In the genomic region with DNA sequence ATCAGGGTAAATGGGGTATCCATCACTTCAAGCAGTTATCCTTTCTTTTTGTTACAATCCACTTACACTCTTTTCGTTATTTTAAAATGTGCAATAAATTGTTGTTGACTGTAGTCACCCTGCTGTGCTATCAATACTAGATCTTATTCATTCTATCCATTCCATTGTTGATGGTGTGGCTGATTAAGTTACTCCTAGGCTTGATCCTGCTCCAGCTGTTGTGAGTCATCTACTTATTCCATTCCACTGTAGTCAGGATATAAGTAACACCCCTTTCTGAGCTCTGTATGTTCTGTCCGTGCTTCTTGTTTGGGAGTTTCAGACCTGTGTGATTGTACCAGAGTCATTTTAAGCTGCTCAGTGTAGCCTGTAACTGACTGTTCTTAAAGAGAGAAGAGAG, we compare ENCODE assay signal across 11 cellular contexts.
DNase-seq lines count a peak whose midpoint lies in the region; ATAC-seq and TF ChIP-seq lines count a peak whose summit lies in the region.
"Had no signal": no experiment of that assay in that cellular context is flagged by ENCODE, and none has a peak within 500 bp of the region (broad histone marks: within the 10 kb centered on the region; RNA-seq: fewer than 3 reads in every experiment).

No MANE protein-coding gene starts in this region.

- H3K4me1 Mint-ChIP-seq in natural killer cell treated with Interleukin-12 subunit alpha and Interleukin-12 subunit beta and Interleukin-15 and Interleukin-18, amount 100 ng/mL, for 72 hours (ENCODE audit: low read depth in 2 of 2), result no peaks in the 10 kb centered on the region
- H3K4me1 Mint-ChIP-seq: central memory CD8-positive, alpha-beta T cell had no signal

- 0% methylated on average over 2 of the region's 2 CpGs for WGBS in GM23248 (ENCODE audit: low coverage in 1 of 2, low lambda C conversion rate in 2 of 2, missing lambda C conversion rate in 2 of 2), 2 experiments

- H3K27me3 ChIP-seq in GM23248 (replicated peaks; ENCODE audit: insufficient read depth) (no peaks in the 10 kb centered on the region), RWPE2 (ENCODE audit: insufficient read depth, poor library complexity, severe bottlenecking) (no peaks in the 10 kb centered on the region), uterus (no peaks in the 10 kb centered on the region)
- H3K27me3 ChIP-seq: heart right ventricle had no signal

- TF ChIP-seq CTCF in RWPE2 (IDR thresholded peaks at IDR 0.05; ENCODE audit: poor library complexity, severe bottlenecking) (no peak), fibroblast of mammary gland (conservative IDR thresholded peaks at IDR 0.05; ENCODE audit: control insufficient read depth, insufficient read depth, low read depth, low read length) (no peak), uterus (IDR thresholded peaks at IDR 0.05) (no peak)

- peak overlapping the region; percentile 36 for H3K4me3 ChIP-seq in GM23248
- no peak overlapping the region for H3K4me3 ChIP-seq in RWPE2 (ENCODE audit: severe bottlenecking)
- no peak overlapping the region for H3K4me3 ChIP-seq in fibroblast of mammary gland (ENCODE audit: control insufficient read depth, low read depth, low read length)
- no peak overlapping the region for H3K4me3 ChIP-seq in skeletal muscle cell (ENCODE audit: low read depth, low read length)
- H3K4me3 ChIP-seq in uterus, result no peak overlapping the region
- H3K4me3 ChIP-seq: heart right ventricle had no signal

- H3K9me3 ChIP-seq in GM23248 (ENCODE audit: low read depth) (no peaks in the 10 kb centered on the region), RWPE2 (ENCODE audit: severe bottlenecking) (no peaks in the 10 kb centered on the region), uterus (no peaks in the 10 kb centered on the region)
- H3K9me3 ChIP-seq: heart right ventricle had no signal

- intact Hi-C loops in uterus (cut with DNase I; ENCODE audit: low total_unique reads), result no loop called here

- in situ Hi-C loops in GM23248 (cut with MboI), result no loop called here

- no peak for TF ChIP-seq POLR2A in uterus (IDR thresholded peaks at IDR 0.05)

- H3K79me2 ChIP-seq in GM23248 (ENCODE audit: insufficient read depth), result no peaks in the 10 kb centered on the region

- H3K9me3 Mint-ChIP-seq in natural killer cell treated with Interleukin-12 subunit alpha and Interleukin-12 subunit beta and Interleukin-15 and Interleukin-18, amount 100 ng/mL, for 72 hours, result no peaks in the 10 kb centered on the region
- H3K9me3 Mint-ChIP-seq: central memory CD8-positive, alpha-beta T cell had no signal

- H3K27ac Mint-ChIP-seq in natural killer cell treated with Interleukin-12 subunit alpha and Interleukin-12 subunit beta and Interleukin-15 and Interleukin-18, amount 100 ng/mL, for 72 hours, result no peak overlapping the region

- DNase-seq in GM23248 (peak; percentile 93), RWPE2 (ENCODE audit: low spot score) (no peak), fibroblast of mammary gland (ENCODE audit: low read depth) (peak; percentile 92), skeletal muscle cell (ENCODE audit: low read depth) (peak; percentile 83), occipital lobe (lab: John Stamatoyannopoulos, UW) (no peak), uterus (no peak)
- DNase-seq in natural killer cell treated with Interleukin-12 subunit alpha and Interleukin-12 subunit beta and Interleukin-15 and Interleukin-18, amount 100 ng/mL, for 72 hours (ENCODE audit: low spot score), result no peak
- DNase-seq: DND-41; heart right ventricle; stimulated activated CD4-positive, alpha-beta T cell treated with anti-CD3 and anti-CD28 coated beads, Interleukin-12 subunit alpha, Interleukin-12 subunit beta, amount 100 ng/mL, for 4 hours had no signal

- H3K27ac ChIP-seq in GM23248, result peak overlapping the region; percentile 44
- no peak overlapping the region for H3K27ac ChIP-seq in RWPE2 (ENCODE audit: poor library complexity, severe bottlenecking)
- H3K27ac ChIP-seq in uterus, result no peak overlapping the region
- H3K27ac ChIP-seq: heart right ventricle had no signal

- H3K4me1 ChIP-seq in GM23248 (ENCODE audit: insufficient read depth) (peaks cover 32% of the 10 kb centered on the region), RWPE2 (ENCODE audit: insufficient read depth, poor library complexity, severe bottlenecking) (peaks cover 13% of the 10 kb centered on the region), uterus (no peaks in the 10 kb centered on the region)

- H3K27me3 Mint-ChIP-seq in natural killer cell treated with Interleukin-12 subunit alpha and Interleukin-12 subunit beta and Interleukin-15 and Interleukin-18, amount 100 ng/mL, for 72 hours, result peaks cover 3 to 14% of the 10 kb centered on the region in 2 donors

- H3K36me3 ChIP-seq in GM23248 (ENCODE audit: low read depth), result no peaks in the 10 kb centered on the region
- H3K36me3 ChIP-seq in RWPE2 (ENCODE audit: low read depth), result no peaks in the 10 kb centered on the region
- H3K36me3 ChIP-seq in uterus, result no peaks in the 10 kb centered on the region

- peak overlapping the region; percentile 64 for H3K4me2 ChIP-seq in GM23248 (ENCODE audit: unreplicated experiment)

- ATAC-seq in RWPE2 (ENCODE audit: low read depth), result peak; percentile 100
- no peak for ATAC-seq in natural killer cell treated with Interleukin-12 subunit alpha and Interleukin-12 subunit beta and Interleukin-15 and Interleukin-18, amount 100 ng/mL, for 72 hours

- no peak overlapping the region for H3K4me3 Mint-ChIP-seq in natural killer cell treated with Interleukin-12 subunit alpha and Interleukin-12 subunit beta and Interleukin-15 and Interleukin-18, amount 100 ng/mL, for 72 hours
- H3K4me3 Mint-ChIP-seq: central memory CD8-positive, alpha-beta T cell had no signal

- peak overlapping the region; percentile 26; the same call in 1 of the 2 replicates for H3K9ac ChIP-seq in GM23248

- no peaks in the 10 kb centered on the region for H3K36me3 Mint-ChIP-seq in natural killer cell treated with Interleukin-12 subunit alpha and Interleukin-12 subunit beta and Interleukin-15 and Interleukin-18, amount 100 ng/mL, for 72 hours

- 0 out of 2 replicates have a peak overlapping the region, but pooled peaks have one; percentile 28 for H2AFZ ChIP-seq in GM23248

- 0 out of 2 replicates have a peak, but pooled peaks cover 4% of the 10 kb centered on the region for H3K9me2 ChIP-seq in GM23248 (ENCODE audit: insufficient read depth)

- H4K20me1 ChIP-seq in GM23248 (ENCODE audit: insufficient read depth), result no peaks in the 10 kb centered on the region

- H3F3A ChIP-seq in GM23248 (ENCODE audit: insufficient read depth), result peaks cover 16% of the 10 kb centered on the region

Comparison
In these comparisons a context has a peak if more than half of its experiments do, and no peak if none do; other contexts are left out.
1. DNase-seq: peak in GM23248 (single experiment), fibroblast of mammary gland (single experiment) and skeletal muscle cell (single experiment); none in RWPE2 (single experiment), occipital lobe (single experiment), natural killer cell treated with Interleukin-12 subunit alpha and Interleukin-12 subunit beta and Interleukin-15 and Interleukin-18, amount 100 ng/mL, for 72 hours (single experiment) and uterus (0 of 2).